Comparison of ENCODE assay signal across 19 cellular contexts in the genomic region with DNA sequence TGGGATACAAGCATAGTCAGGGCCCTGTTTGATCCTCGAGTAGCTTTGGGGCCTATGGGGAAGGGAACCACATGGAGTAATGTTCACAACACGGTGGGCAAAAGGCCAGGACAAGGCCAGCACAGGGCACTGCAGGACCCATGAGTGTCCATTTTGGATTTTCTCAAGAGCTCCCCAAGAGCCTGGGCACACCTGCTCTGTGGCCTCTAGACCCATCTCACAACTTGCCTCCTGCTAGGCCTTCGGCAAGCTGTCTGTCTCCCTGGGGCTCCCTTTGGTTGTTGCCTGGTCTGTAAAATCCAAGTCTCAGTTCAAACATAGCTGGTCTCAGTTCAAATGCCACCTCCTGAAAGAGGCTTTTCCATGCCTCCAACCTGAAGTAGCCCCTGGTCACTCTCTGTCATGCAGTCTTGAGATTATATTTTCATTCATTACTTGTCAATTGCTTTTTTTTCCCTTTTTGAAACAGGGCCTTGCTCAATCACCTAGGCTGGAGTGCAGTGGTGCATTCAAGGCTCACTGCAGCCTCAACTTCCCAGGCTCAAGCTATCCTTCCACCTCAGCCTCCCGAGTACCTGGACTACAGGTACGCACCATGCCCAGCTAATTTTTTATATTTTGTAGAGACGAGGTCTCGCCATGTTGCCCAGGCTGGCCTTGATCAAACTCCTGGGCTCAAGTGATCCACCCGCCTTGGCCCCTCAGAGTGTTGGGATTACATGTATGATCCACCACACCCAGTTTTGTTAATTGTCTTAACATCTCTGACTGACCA.
A peak's percentile ranks its signal among the peaks of the same experiment; 100 is the strongest.
DNase-seq lines count a peak whose midpoint lies in the region; ATAC-seq and TF ChIP-seq lines count a peak whose summit lies in the region.
"Had no signal": no experiment of that assay in that cellular context is flagged by ENCODE, and none has a peak within 500 bp of the region (broad histone marks: within the 10 kb centered on the region; RNA-seq: fewer than 3 reads in every experiment).

No MANE protein-coding gene starts in this region.

- no peak overlapping the region for H3K27ac ChIP-seq in right atrium auricular region
- H3K27ac ChIP-seq: BLaER1 treated with 17β-estradiol and CSF1 and Interleukin-3, amounts not matched to agents 10 nM and 100 nM had no signal

- H3K4me3 Mint-ChIP-seq in type B pancreatic cell: no peak overlapping the region
- H3K4me3 Mint-ChIP-seq: B cell; CD8-positive, alpha-beta T cell; HFFc6; IgD-negative memory B cell had no signal

- H3K36me3 ChIP-seq in right atrium auricular region: no peaks in the 10 kb centered on the region
- H3K36me3 ChIP-seq: BLaER1 treated with 17β-estradiol and CSF1 and Interleukin-3, amounts not matched to agents 10 nM and 100 nM had no signal

- H3K36me3 Mint-ChIP-seq in type B pancreatic cell: no peaks in the 10 kb centered on the region
- H3K36me3 Mint-ChIP-seq: CD8-positive, alpha-beta T cell; IgD-negative memory B cell had no signal

- peaks cover 19% of the 10 kb centered on the region for H3K27me3 Mint-ChIP-seq in type B pancreatic cell

- no peaks in the 10 kb centered on the region for H3K27me3 ChIP-seq in right atrium auricular region
- H3K27me3 ChIP-seq: BLaER1 treated with 17β-estradiol and CSF1 and Interleukin-3, amounts not matched to agents 10 nM and 100 nM had no signal

- intact Hi-C loops in cardiac septum (cut with DNase I): no loop called here

- ATAC-seq in HG02623 (IDR thresholded peaks at IDR 0.05; ENCODE audit: unreplicated experiment): no peak
- ATAC-seq: CD8-positive, alpha-beta T cell; HCT116; HepG2 had no signal

- peak; percentile 39 for DNase-seq in cardiac septum (ENCODE audit: low spot score)
- no peak for DNase-seq in right atrium auricular region (ENCODE audit: low spot score)
- DNase-seq in islet precursor cell: peak; percentile 28
- DNase-seq in type B pancreatic cell (ENCODE audit: extremely low spot score, unreplicated experiment): peak; percentile 42
- no peak for DNase-seq in NCI-H1436 (lab: John Stamatoyannopoulos, UW)
- DNase-seq in NCI-H1436 treated with DMSO at 0.1 percent for 48 hours (lab: John Stamatoyannopoulos, UW): no peak
- DNase-seq: Calu3, DMS53, DND-41, GOT3, H7, HFFc6 had no signal

- no peak overlapping the region for H3K27ac Mint-ChIP-seq in type B pancreatic cell
- H3K27ac Mint-ChIP-seq: B cell; CD8-positive, alpha-beta T cell; HFFc6; IgD-negative memory B cell had no signal

- TF ChIP-seq CTCF in right atrium auricular region (IDR thresholded peaks at IDR 0.05) (no peak), type B pancreatic cell (conservative IDR thresholded peaks at IDR 0.05) (no peak)

- no peaks in the 10 kb centered on the region for H3K9me3 Mint-ChIP-seq in type B pancreatic cell
- H3K9me3 Mint-ChIP-seq: CD8-positive, alpha-beta T cell; HFFc6 had no signal

- H3K9me3 ChIP-seq in right atrium auricular region: no peaks in the 10 kb centered on the region
- H3K9me3 ChIP-seq: BLaER1 treated with 17β-estradiol and CSF1 and Interleukin-3, amounts not matched to agents 10 nM and 100 nM had no signal

- H3K4me1 Mint-ChIP-seq in type B pancreatic cell (ENCODE audit: unreplicated experiment): peaks cover 8% of the 10 kb centered on the region
- H3K4me1 Mint-ChIP-seq: B cell, IgD-negative memory B cell had no signal

- H3K4me3 ChIP-seq in right atrium auricular region: no peak overlapping the region
- H3K4me3 ChIP-seq: BLaER1 treated with 17β-estradiol and CSF1 and Interleukin-3, amounts not matched to agents 10 nM and 100 nM had no signal

- H3K4me1 ChIP-seq in right atrium auricular region: no peaks in the 10 kb centered on the region
- H3K4me1 ChIP-seq: BLaER1 treated with 17β-estradiol and CSF1 and Interleukin-3, amounts not matched to agents 10 nM and 100 nM had no signal

Comparison
In these comparisons a context has a peak if more than half of its experiments do, and no peak if none do; other contexts are left out.
1. DNase-seq: peak in cardiac septum (single experiment), islet precursor cell (single experiment) and type B pancreatic cell (single experiment); none in right atrium auricular region (single experiment), NCI-H1436 (single experiment) and NCI-H1436 treated with DMSO at 0.1 percent for 48 hours (single experiment).